In the genomic region with DNA sequence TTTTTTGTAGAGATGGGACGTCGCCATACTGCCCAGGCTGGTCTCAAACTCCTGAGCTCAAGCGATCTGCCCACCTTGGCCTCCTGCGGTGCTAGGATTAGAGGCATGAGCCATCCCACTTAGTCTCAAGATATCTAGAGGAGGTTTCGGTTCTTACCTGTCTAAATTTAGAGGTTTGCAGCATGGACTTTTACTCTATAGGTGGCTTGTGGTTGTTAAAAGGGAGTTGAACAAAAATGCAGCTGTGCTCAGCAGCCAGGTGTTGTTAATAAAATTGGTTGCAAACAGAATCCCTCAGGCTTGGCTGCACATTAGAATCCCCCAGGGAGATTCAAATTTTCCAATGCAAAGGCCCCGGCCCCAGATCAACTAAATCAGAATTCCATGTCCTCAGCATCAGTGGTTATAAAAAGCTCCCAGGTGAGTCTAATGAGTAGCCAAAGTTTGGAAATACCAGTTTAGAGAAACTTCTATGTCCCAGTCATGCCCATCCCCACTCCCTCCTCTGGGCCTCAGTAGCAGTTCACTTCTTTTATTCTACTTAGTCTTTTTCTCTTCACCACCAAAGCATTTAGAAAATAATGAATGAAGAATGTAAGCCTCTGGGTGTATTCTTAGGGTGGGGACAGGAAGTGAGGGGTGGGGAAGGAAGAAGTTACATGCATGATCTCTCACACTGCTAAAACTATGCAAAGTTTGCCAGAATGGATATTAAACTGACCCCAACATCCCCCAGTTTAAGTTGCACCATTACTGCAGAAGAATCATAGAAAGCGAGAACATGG, we compare ENCODE assay signal across 20 cellular contexts.
DNase-seq lines count a peak whose midpoint lies in the region; ATAC-seq, FAIRE-seq and TF ChIP-seq lines count a peak whose summit lies in the region.
"Had no signal": no experiment of that assay in that cellular context is flagged by ENCODE, and none has a peak within 500 bp of the region (broad histone marks: within the 10 kb centered on the region; RNA-seq: fewer than 3 reads in every experiment).

No MANE protein-coding gene starts in this region.

- H3K4me2 ChIP-seq in keratinocyte (ENCODE audit: control insufficient read depth, extremely low read depth, insufficient read depth, low read depth, low read length), result peak overlapping the region; percentile 7

- dilution Hi-C loops in keratinocyte (cut with MboI; ENCODE audit: extremely low pct_ligation_motif_present, low sequenced_read_pairs), result no loop called here

- DNase-seq in CD8-positive, alpha-beta T cell, result no peak
- DNase-seq in NAMALWA (ENCODE audit: low spot score) (peak; percentile 92), keratinocyte (ENCODE audit: low read depth, low spot score) (no peak), dorsolateral prefrontal cortex (no peak), right atrium auricular region (ENCODE audit: low spot score) (no peak), NCI-H2196 (lab: John Stamatoyannopoulos, UW; ENCODE audit: unreplicated experiment) (no peak)
- no peak for DNase-seq in activated CD4-positive, alpha-beta memory T cell treated with anti-CD3 and anti-CD28 coated beads for 36 hours
- DNase-seq: GF-D8; glutamatergic neuron; lower lobe of right lung; MV-4-11; NCI-H2029 treated with DMSO at 0.1 percent for 48 hours; pancreas; stimulated activated CD4-positive, alpha-beta T cell treated with anti-CD3 and anti-CD28 coated beads, Interleukin-2, amount 100 ng/mL, for 48 hours had no signal

- H4K20me1 ChIP-seq in keratinocyte (ENCODE audit: control insufficient read depth, extremely low read depth, insufficient read depth, low read length), result no peaks in the 10 kb centered on the region

- CTCF ChIA-PET in CD8-positive, alpha-beta T cell (lab: Charles Lee), result interaction anchor here (1.3 kb wide), 1 partner anchor 17 kb away, joined by 3 read pairs; no protein-coding TSS in a partner anchor
- CTCF ChIA-PET in activated CD4-positive, alpha-beta memory T cell treated with anti-CD3 and anti-CD28 coated beads for 36 hours (lab: Charles Lee), result no interaction called here

- H3K27me3 Mint-ChIP-seq in CD8-positive, alpha-beta T cell (ENCODE audit: low read depth), result no peaks in the 10 kb centered on the region
- no peaks in the 10 kb centered on the region for H3K27me3 Mint-ChIP-seq in activated CD4-positive, alpha-beta memory T cell treated with anti-CD3 and anti-CD28 coated beads for 36 hours

- H3K27ac ChIP-seq in CD8-positive, alpha-beta T cell (ENCODE audit: low read depth, low read length), result no peak overlapping the region
- H3K27ac ChIP-seq in keratinocyte (ENCODE audit: control insufficient read depth, insufficient read depth, low read length), result no peak overlapping the region
- H3K27ac ChIP-seq in dorsolateral prefrontal cortex, result no peak overlapping the region
- H3K27ac ChIP-seq in right atrium auricular region, result no peak overlapping the region
- H3K27ac ChIP-seq: cardiac muscle cell, lower lobe of right lung, pancreas, suprapubic skin, VCaP had no signal

- intact Hi-C loops in CD8-positive, alpha-beta T cell (cut with DNase I, micrococcal nuclease), result no loop called here
- intact Hi-C loops in dorsolateral prefrontal cortex (cut with DNase I), result no loop called here
- intact Hi-C loops in activated CD4-positive, alpha-beta memory T cell treated with anti-CD3 and anti-CD28 coated beads for 36 hours (cut with micrococcal nuclease), result no loop called here

- peaks cover 27% of the 10 kb centered on the region for H3K4me1 Mint-ChIP-seq in CD8-positive, alpha-beta T cell (ENCODE audit: low read depth)
- H3K4me1 Mint-ChIP-seq in activated CD4-positive, alpha-beta memory T cell treated with anti-CD3 and anti-CD28 coated beads for 36 hours (ENCODE audit: low read depth), result peaks cover 41% of the 10 kb centered on the region

- no peaks in the 10 kb centered on the region for H3K9me1 ChIP-seq in keratinocyte (ENCODE audit: control insufficient read depth, extremely low read depth, insufficient read depth, low read length)

- no peak overlapping the region for H3K9ac ChIP-seq in keratinocyte (ENCODE audit: control insufficient read depth, extremely low read depth, insufficient read depth, low read length)

- no peak overlapping the region for H3K4me3 ChIP-seq in CD8-positive, alpha-beta T cell (ENCODE audit: low read depth, low read length)
- H3K4me3 ChIP-seq in keratinocyte (ENCODE audit: control insufficient read depth in 2 of 3, extremely low read depth in 1 of 3, insufficient read depth in 2 of 3, low read depth in 1 of 3, low read length in 3 of 3) (no peak overlapping the region), dorsolateral prefrontal cortex (no peak overlapping the region), right atrium auricular region (no peak overlapping the region)
- H3K4me3 ChIP-seq: cardiac muscle cell, lower lobe of right lung, pancreas, suprapubic skin had no signal

- no peaks in the 10 kb centered on the region for H3K36me3 ChIP-seq in CD8-positive, alpha-beta T cell (ENCODE audit: insufficient read depth, low read length)
- H3K36me3 ChIP-seq in keratinocyte (ENCODE audit: control insufficient read depth in 2 of 2, extremely low read depth in 1 of 2, insufficient read depth in 2 of 2, low read length in 2 of 2), result no peaks in the 10 kb centered on the region
- H3K36me3 ChIP-seq in right atrium auricular region, result no peaks in the 10 kb centered on the region
- H3K36me3 ChIP-seq: cardiac muscle cell, lower lobe of right lung, pancreas, suprapubic skin had no signal

- H3K36me3 Mint-ChIP-seq in CD8-positive, alpha-beta T cell, result no peaks in the 10 kb centered on the region
- peaks cover 3% of the 10 kb centered on the region for H3K36me3 Mint-ChIP-seq in activated CD4-positive, alpha-beta memory T cell treated with anti-CD3 and anti-CD28 coated beads for 36 hours

- H3K27ac Mint-ChIP-seq in CD8-positive, alpha-beta T cell, result peak overlapping the region; percentile 53
- no peak overlapping the region for H3K27ac Mint-ChIP-seq in activated CD4-positive, alpha-beta memory T cell treated with anti-CD3 and anti-CD28 coated beads for 36 hours

- H3K27me3 ChIP-seq in CD8-positive, alpha-beta T cell (ENCODE audit: insufficient read depth, low read length), result no peaks in the 10 kb centered on the region
- H3K27me3 ChIP-seq in keratinocyte (ENCODE audit: control insufficient read depth, extremely low read depth, insufficient read depth, low read length) (no peaks in the 10 kb centered on the region), dorsolateral prefrontal cortex (no peaks in the 10 kb centered on the region), right atrium auricular region (no peaks in the 10 kb centered on the region)
- H3K27me3 ChIP-seq: cardiac muscle cell, pancreas, suprapubic skin had no signal

- POLR2A ChIA-PET in CD8-positive, alpha-beta T cell (lab: Charles Lee), result interaction anchor here (1.4 kb wide), 1 partner anchor 10 kb away, joined by 6 read pairs; no protein-coding TSS in a partner anchor
- POLR2A ChIA-PET in activated CD4-positive, alpha-beta memory T cell treated with anti-CD3 and anti-CD28 coated beads for 36 hours (lab: Charles Lee), result no interaction called here

- no peak for FAIRE-seq in keratinocyte (lab: Jason Lieb, UNC)
- FAIRE-seq: pancreas, RCC 7860 had no signal

- no peaks in the 10 kb centered on the region for H3K9me3 ChIP-seq in CD8-positive, alpha-beta T cell (ENCODE audit: low read length)
- H3K9me3 ChIP-seq in keratinocyte (ENCODE audit: control insufficient read depth, low read depth, low read length) (no peaks in the 10 kb centered on the region), right atrium auricular region (no peaks in the 10 kb centered on the region)
- H3K9me3 ChIP-seq: lower lobe of right lung, pancreas, suprapubic skin had no signal

- no peak for ATAC-seq in CD8-positive, alpha-beta T cell
- ATAC-seq in GM18909 (IDR thresholded peaks at IDR 0.05; ENCODE audit: poor library complexity, unreplicated experiment), result peak; percentile 55
- ATAC-seq: lower lobe of right lung, pancreas, SK-N-SH treated with all-trans-retinoic acid at 6 μM for 48 hours had no signal

- no peak for TF ChIP-seq CTCF in CD8-positive, alpha-beta T cell (IDR thresholded peaks at IDR 0.05)
- TF ChIP-seq CTCF in keratinocyte (optimal IDR thresholded peaks at IDR 0.05 in 1 of 3, IDR thresholded peaks at IDR 0.05 in 1 of 3, conservative IDR thresholded peaks at IDR 0.05 in 1 of 3; ENCODE audit: extremely low read depth in 1 of 3, insufficient read depth in 2 of 3, low read length in 3 of 3), result no peak
- no peak for TF ChIP-seq CTCF in dorsolateral prefrontal cortex (IDR thresholded peaks at IDR 0.05 in 54 of 56, conservative IDR thresholded peaks at IDR 0.05 in 2 of 56; ENCODE audit: low read depth in 1 of 56, partially characterized antibody in 56 of 56)
- TF ChIP-seq CTCF in right atrium auricular region (IDR thresholded peaks at IDR 0.05), result no peak

- H2AFZ ChIP-seq in keratinocyte (ENCODE audit: control insufficient read depth, low read length), result no peak overlapping the region

- H3K4me1 ChIP-seq in CD8-positive, alpha-beta T cell (ENCODE audit: insufficient read depth, low read length), result peaks cover 14% of the 10 kb centered on the region
- H3K4me1 ChIP-seq in keratinocyte (ENCODE audit: control insufficient read depth, extremely low read depth, insufficient read depth, low read length) (peaks cover 10% of the 10 kb centered on the region), right atrium auricular region (peaks cover 0 to 4% of the 10 kb centered on the region in 2 donors)
- H3K4me1 ChIP-seq: lower lobe of right lung, pancreas had no signal

- H3K79me2 ChIP-seq in keratinocyte (ENCODE audit: control insufficient read depth, insufficient read depth, low read length), result no peaks in the 10 kb centered on the region

- peak overlapping the region; percentile 2 for H3K4me3 Mint-ChIP-seq in CD8-positive, alpha-beta T cell
- H3K4me3 Mint-ChIP-seq in activated CD4-positive, alpha-beta memory T cell treated with anti-CD3 and anti-CD28 coated beads for 36 hours, result no peak overlapping the region

- H3K9me3 Mint-ChIP-seq in CD8-positive, alpha-beta T cell, result no peaks in the 10 kb centered on the region
- peaks cover 9% of the 10 kb centered on the region for H3K9me3 Mint-ChIP-seq in activated CD4-positive, alpha-beta memory T cell treated with anti-CD3 and anti-CD28 coated beads for 36 hours
